1 cellular context compared by ENCODE assay signal in the genomic region with DNA sequence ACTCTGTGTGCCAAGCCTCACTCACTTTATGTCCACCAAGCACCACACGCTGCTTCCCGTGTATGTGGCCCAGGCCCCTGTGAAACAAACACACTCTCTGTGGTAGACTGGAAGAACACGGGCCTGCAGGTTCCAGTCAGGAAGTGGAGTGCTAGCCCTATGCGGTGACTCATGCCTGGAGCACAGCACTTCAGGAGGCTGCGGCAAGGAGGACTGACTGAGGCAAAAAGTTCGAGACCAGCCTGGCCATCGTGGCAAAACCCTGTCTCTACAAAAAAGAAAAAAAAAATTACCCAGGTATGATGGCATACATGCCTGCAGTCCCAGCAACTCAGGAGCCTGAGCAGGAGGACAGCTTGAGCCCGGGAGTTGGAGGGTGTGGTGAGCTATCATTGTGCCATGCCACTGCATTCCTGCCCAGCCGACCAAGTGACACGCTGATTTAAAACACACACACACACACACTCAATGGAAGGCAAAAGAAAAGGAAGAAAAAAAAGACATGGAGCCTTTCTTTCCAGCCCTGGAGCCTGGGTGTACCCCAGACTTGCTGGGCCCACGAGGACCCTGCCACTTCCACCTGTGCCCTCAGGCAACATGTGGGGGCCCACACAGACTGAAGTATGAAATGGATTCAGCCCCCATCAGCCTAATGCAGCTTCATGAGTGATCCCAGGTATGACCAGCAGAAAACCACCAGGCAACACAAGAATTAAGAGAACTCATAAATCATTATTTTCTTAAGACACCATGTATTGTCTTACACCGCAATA.
A peak's percentile ranks its signal among the peaks of the same experiment; 100 is the strongest.
TF ChIP-seq lines count a peak whose summit lies in the region.

No MANE protein-coding gene starts in this region.

TF ChIP-seq in H1, 55 proteins besides CTCF, POLR2A, EP300 and RAD21:
- TF ChIP-seq CHD1 (IDR thresholded peaks at IDR 0.05; ENCODE audit: low read depth, low read length) = no peak
- TF ChIP-seq JUND (IDR thresholded peaks at IDR 0.05; ENCODE audit: low read length) = peak; percentile 82
